Comparison of ENCODE assay signal across 8 cellular contexts in the genomic region with DNA sequence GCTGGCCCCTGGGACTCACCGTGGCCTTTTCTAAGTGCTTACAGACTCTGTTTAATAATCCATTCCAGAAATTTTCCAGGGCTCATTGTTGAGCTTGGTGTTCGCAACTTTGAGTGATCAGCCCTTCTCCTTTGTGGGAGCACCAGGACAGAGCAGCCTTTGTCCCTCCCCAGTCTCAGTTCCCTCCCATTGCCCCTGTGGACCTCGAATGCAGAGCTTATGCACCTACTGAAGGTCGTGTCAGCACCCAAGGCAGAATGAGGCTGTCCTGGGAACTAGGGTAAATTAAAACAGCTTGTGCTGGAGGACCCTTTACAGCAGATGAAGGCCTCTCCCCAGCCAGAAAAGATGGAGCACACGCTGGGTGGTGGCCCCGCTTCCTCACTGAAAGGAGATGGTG. TPM values are rescaled to one million over a fixed set of nuclear protein-coding genes. Genes with fewer than 3 reads are reported as not detected.
A peak's percentile ranks its signal among the peaks of the same experiment; 100 is the strongest.
DNase-seq lines count a peak whose midpoint lies in the region; ATAC-seq, FAIRE-seq and TF ChIP-seq lines count a peak whose summit lies in the region.
"Not testable (repeated sequence)": the region's sequence is repeated elsewhere in the genome, so short reads cannot be mapped to it uniquely, and the experiment has no call there.

No MANE protein-coding gene starts in this region.

- not testable (repeated sequence) for FAIRE-seq in frontal cortex (lab: Jason Lieb, UNC)

- not testable (repeated sequence) for H3K4me1 Mint-ChIP-seq in T-helper 17 cell; nephron; neural progenitor cell; type B pancreatic cell (ENCODE audit: unreplicated experiment)

- not testable (repeated sequence) for H3K4me2 ChIP-seq in neural progenitor cell

- not testable (repeated sequence) for H3K4me3 Mint-ChIP-seq in T-helper 17 cell, nephron, neural progenitor cell
- H3K4me3 Mint-ChIP-seq in type B pancreatic cell, result peak overlapping the region; percentile 41

- H3K4me1 ChIP-seq in neural progenitor cell, result not testable (repeated sequence)

- H3K27me3 Mint-ChIP-seq in T-helper 17 cell; nephron (ENCODE audit: low read depth); neural progenitor cell (ENCODE audit: insufficient read depth, low read depth); type B pancreatic cell: not testable (repeated sequence)

- H3K36me3 ChIP-seq in neural progenitor cell, result not testable (repeated sequence)

- H3K27me3 ChIP-seq in layer of hippocampus (ENCODE audit: control insufficient read depth, insufficient read depth, low read length); neural progenitor cell: not testable (repeated sequence)

- H4K20me1 ChIP-seq in neural progenitor cell (ENCODE audit: low read depth), result not testable (repeated sequence)

- TF ChIP-seq CTCF in nephron (IDR thresholded peaks at IDR 0.05; ENCODE audit: unreplicated experiment in 3 of 3); neural progenitor cell (IDR thresholded peaks at IDR 0.05); type B pancreatic cell (conservative IDR thresholded peaks at IDR 0.05): not testable (repeated sequence)

- not testable (repeated sequence) for H3K79me2 ChIP-seq in neural progenitor cell (ENCODE audit: low read depth)

- H3K4me3 ChIP-seq in neural progenitor cell, result not testable (repeated sequence)

- ATAC-seq in T-helper 17 cell, result not testable (repeated sequence)

- H3K9me3 Mint-ChIP-seq in nephron, neural progenitor cell, type B pancreatic cell: not testable (repeated sequence)

- not testable (repeated sequence) for H3K9ac ChIP-seq in neural progenitor cell

- peak overlapping the region; percentile 41 for H3K27ac Mint-ChIP-seq in T-helper 17 cell
- H3K27ac Mint-ChIP-seq in nephron, result peak overlapping the region in 2 of 3 experiments; percentile 62 to 65
- peak overlapping the region; percentile 83 for H3K27ac Mint-ChIP-seq in neural progenitor cell
- H3K27ac Mint-ChIP-seq in type B pancreatic cell, result not testable (repeated sequence)

- H3K9me3 ChIP-seq in T-helper 17 cell (ENCODE audit: control insufficient read depth, low read length, poor library complexity, severe bottlenecking); neural progenitor cell (ENCODE audit: low read depth): not testable (repeated sequence)

- H3F3A ChIP-seq in neural progenitor cell (ENCODE audit: low read depth), result not testable (repeated sequence)

- not testable (repeated sequence) for H2AFZ ChIP-seq in neural progenitor cell (replicated peaks)

- H3K36me3 Mint-ChIP-seq in T-helper 17 cell (ENCODE audit: low read depth); nephron (ENCODE audit: low read depth); neural progenitor cell; type B pancreatic cell: not testable (repeated sequence)

- DNase-seq in D341Med (ENCODE audit: low spot score) (peak; percentile 0), H4 (ENCODE audit: low spot score) (peak; percentile 2), frontal cortex (ENCODE audit: low spot score in 2 of 2) (peak; percentile 1 to 17)
- not testable (repeated sequence) for DNase-seq in T-helper 17 cell; neural progenitor cell (ENCODE audit: low spot score); type B pancreatic cell (ENCODE audit: extremely low spot score, unreplicated experiment)

- H3K27ac ChIP-seq in layer of hippocampus (ENCODE audit: low read depth, low read length), result peak overlapping the region; percentile 21
- not testable (repeated sequence) for H3K27ac ChIP-seq in neural progenitor cell

RNA-seq across cellular contexts. Expression of gene RABL2A, which starts 33.8 kb away (rescaled TPM):
- total RNA-seq in H4 (2014; rRNA removed; shearing (Covaris generic)), result 4.5 and 6.4 TPM in 2 replicates
- total RNA-seq in T-helper 17 cell, result 10 to 100 TPM; 14.9 to 18.8 TPM
- total RNA-seq in frontal cortex, result 10.6 TPM
- 13.4 and 18.7 TPM in 2 replicates for total RNA-seq in neural progenitor cell (ENCODE audit: low replicate concordance)
- total RNA-seq in type B pancreatic cell (ENCODE audit: low replicate concordance), result 30.7 and 47.0 TPM in 2 replicates
